2 cellular contexts compared by ENCODE assay signal in genomic region chr12:3225796-3226180, GRCh38.
TF ChIP-seq lines count a peak whose summit lies in the region.

No MANE protein-coding gene starts in this region.

TF ChIP-seq in SK-N-SH, 30 proteins besides CTCF, POLR2A, EP300 and RAD21 (continued from another document):
- TF ChIP-seq PBX3 (IDR thresholded peaks at IDR 0.05), result no peak
- no peak for TF ChIP-seq CHD2 (IDR thresholded peaks at IDR 0.05; ENCODE audit: low read length, partially characterized antibody)
- no peak for TF ChIP-seq GABPA (IDR thresholded peaks at IDR 0.05; ENCODE audit: low read depth)
- TF ChIP-seq FOXM1 (IDR thresholded peaks at IDR 0.05; ENCODE audit: low read depth), result no peak
- TF ChIP-seq USF1 (IDR thresholded peaks at IDR 0.05; ENCODE audit: borderline replicate concordance, low read depth), result no peak
- no peak for TF ChIP-seq POLR2AphosphoS5 (IDR thresholded peaks at IDR 0.05; ENCODE audit: low read depth, low read length)
- no peak for TF ChIP-seq ZBTB33 (IDR thresholded peaks at IDR 0.05; ENCODE audit: borderline replicate concordance, low read depth)
- no peak for TF ChIP-seq RCOR1 (IDR thresholded peaks at IDR 0.05; ENCODE audit: low read length)
- no peak for TF ChIP-seq MAX (IDR thresholded peaks at IDR 0.05; ENCODE audit: low read depth)
- no peak for TF ChIP-seq JUND (IDR thresholded peaks at IDR 0.05)
- no peak for TF ChIP-seq REST (IDR thresholded peaks at IDR 0.05; ENCODE audit: low read depth, low read length)

TF ChIP-seq in endothelial cell of umbilical vein, 7 proteins besides CTCF, POLR2A, EP300 and RAD21 (continued from another document):
- TF ChIP-seq GATA2 (IDR thresholded peaks at IDR 0.05; ENCODE audit: insufficient read depth, insufficient read length, low read depth, low read length) (no peak), MYC (IDR thresholded peaks at IDR 0.05; ENCODE audit: low read depth, low read length) (no peak), FOS (IDR thresholded peaks at IDR 0.05; ENCODE audit: borderline replicate concordance, insufficient read depth, low read length) (no peak), EZH2 (IDR thresholded peaks at IDR 0.05; ENCODE audit: borderline replicate concordance, low read depth, low read length, severe bottlenecking) (no peak), JUN (IDR thresholded peaks at IDR 0.05; ENCODE audit: borderline replicate concordance, insufficient read depth, insufficient read length, low read depth) (no peak)
